ENCODE assay signal across 16 cellular contexts in genomic region chr3:72086051-72086711, GRCh38.
A peak's percentile ranks its signal among the peaks of the same experiment; 100 is the strongest.
DNase-seq lines count a peak whose midpoint lies in the region; ATAC-seq and TF ChIP-seq lines count a peak whose summit lies in the region.
"Had no signal": no experiment of that assay in that cellular context is flagged by ENCODE, and none has a peak within 500 bp of the region (broad histone marks: within the 10 kb centered on the region; RNA-seq: fewer than 3 reads in every experiment).

No MANE protein-coding gene starts in this region.

- DNase-seq in NOMO-1 treated with dmso at 0.1 percent for 144 hours (lab: John Stamatoyannopoulos, UW; ENCODE audit: unreplicated experiment) (peak; percentile 60), erythroblast (lab: John Stamatoyannopoulos, UW) (peak; percentile 89 to 92), omental fat pad (ENCODE audit: low spot score) (no peak), H9 (no peak), superior temporal gyrus (ENCODE audit: extremely low spot score) (no peak)
- DNase-seq in stimulated activated CD8-positive, alpha-beta memory T cell treated with anti-CD3 and anti-CD28 coated beads, Interleukin-4, amount 100 ng/mL, for 48 hours: no peak
- DNase-seq: activated CD4-positive, alpha-beta T cell treated with anti-CD3 and anti-CD28 coated beads, Interleukin-2, amount 50 U/mL, for 48 hours; activated gamma-delta T cell; central memory CD4-positive, alpha-beta T cell; NCI-H524; psoas muscle; stimulated activated CD4-positive, alpha-beta T cell treated with anti-CD3 and anti-CD28 coated beads, Interleukin-4, amount 100 ng/mL, for 4 hours had no signal

- no peak overlapping the region for H3K18ac ChIP-seq in H9 (ENCODE audit: insufficient read length, low read depth, low read length)

- H3K4me2 ChIP-seq in H9 (ENCODE audit: insufficient read depth, insufficient read length, low read length): no peak overlapping the region

- TF ChIP-seq CTCF in HEK293 (tag by site-specific recombination; IDR thresholded peaks at IDR 0.05) (no peak), omental fat pad (IDR thresholded peaks at IDR 0.05) (no peak), H9 (conservative IDR thresholded peaks at IDR 0.05) (no peak)

- H4K5ac ChIP-seq in H9 (ENCODE audit: insufficient read length, low read depth, low read length): no peak overlapping the region

- no peaks in the 10 kb centered on the region for H3K27me3 ChIP-seq in H9 (ENCODE audit: insufficient read depth, low read length)

- no peak overlapping the region for H2AFZ ChIP-seq in H9 (ENCODE audit: low read length)

- H3K23ac ChIP-seq in H9 (ENCODE audit: insufficient read length, low read depth, low read length): no peak overlapping the region

- H2BK120ac ChIP-seq in H9 (ENCODE audit: low read depth, low read length, poor library complexity, severe bottlenecking): no peak overlapping the region

- H4K91ac ChIP-seq in H9 (ENCODE audit: insufficient read length, low read depth, low read length): no peak overlapping the region

- CTCF ChIA-PET in HEK293 (lab: Yijun Ruan, JAX): interaction anchor here (0.7 kb wide), 1 partner anchor 717 kb away, joined by 3 read pairs; no protein-coding TSS in a partner anchor

- no peaks in the 10 kb centered on the region; the same call in 1 of the 2 replicates for H3K27me3 Mint-ChIP-seq in H9 (ENCODE audit: low read depth)

- H2BK20ac ChIP-seq in H9 (ENCODE audit: low read depth, low read length, poor library complexity, severe bottlenecking): no peak overlapping the region

- H3K36me3 ChIP-seq in HEK293 (ENCODE audit: control insufficient read depth in 2 of 2, insufficient read depth in 1 of 2, low read length in 2 of 2): no peaks in the 10 kb centered on the region

- H3K4me3 Mint-ChIP-seq in H9: no peak overlapping the region
- H3K4me3 Mint-ChIP-seq: stimulated activated naive CD8-positive, alpha-beta T cell treated with anti-CD3 and anti-CD28 coated beads, Interleukin-15, Interleukin-2, amounts not matched to agents 100 ng/mL and 50 ng/mL, for 24 hours had no signal

- peaks cover 3% of the 10 kb centered on the region; the same call in 1 of the 2 replicates for H3K4me1 ChIP-seq in HEK293 (ENCODE audit: control insufficient read depth, insufficient read depth, low read length)
- H3K4me1 ChIP-seq in H9 (ENCODE audit: insufficient read depth, low read length): peaks cover 5% of the 10 kb centered on the region; the same call in 1 of the 2 replicates
- H3K4me1 ChIP-seq: psoas muscle had no signal

- H4K8ac ChIP-seq in H9 (replicated peaks; ENCODE audit: insufficient read length, low read depth, low read length): no peak overlapping the region

- H2BK12ac ChIP-seq in H9 (ENCODE audit: insufficient read length, low read depth, low read length): no peak overlapping the region

- peak overlapping the region in 1 of 3 experiments; percentile 60; a peak in 2 of 7 replicates for H3K27ac Mint-ChIP-seq in H9
- H3K27ac Mint-ChIP-seq: stimulated activated naive CD8-positive, alpha-beta T cell treated with anti-CD3 and anti-CD28 coated beads, Interleukin-15, Interleukin-2, amounts not matched to agents 100 ng/mL and 50 ng/mL, for 24 hours had no signal

- H2AK5ac ChIP-seq in H9 (ENCODE audit: insufficient read length, low read length): no peak overlapping the region

- no peak overlapping the region for H3K14ac ChIP-seq in H9 (ENCODE audit: insufficient read depth, low read length)

- H3K36me3 Mint-ChIP-seq in H9 (ENCODE audit: insufficient read depth in 1 of 3, low read depth in 3 of 3): no peaks in the 10 kb centered on the region; a peak in 1 of 7 replicates

- no peak overlapping the region for H3K4me3 ChIP-seq in HEK293 (ENCODE audit: low read depth, low read length)
- H3K4me3 ChIP-seq: psoas muscle had no signal

- H3K79me2 ChIP-seq in H9 (ENCODE audit: insufficient read depth, low read length): no peaks in the 10 kb centered on the region

- no peaks in the 10 kb centered on the region for H3K23me2 ChIP-seq in H9 (ENCODE audit: insufficient read length, low read depth, low read length, poor library complexity, severe bottlenecking)

- no peaks in the 10 kb centered on the region for H3K9me3 ChIP-seq in HEK293 (ENCODE audit: control insufficient read depth, insufficient read depth, low read depth, low read length)
- H3K9me3 ChIP-seq in H9 (ENCODE audit: control insufficient read depth, low read depth, low read length): no peaks in the 10 kb centered on the region
- H3K9me3 ChIP-seq: psoas muscle had no signal

- H3K27ac ChIP-seq in HEK293 (ENCODE audit: extremely low read depth, low read depth, low read length) (no peak overlapping the region), H9 (ENCODE audit: insufficient read length, low read depth, low read length) (no peak overlapping the region)
- H3K27ac ChIP-seq: psoas muscle had no signal

- no peak overlapping the region for H2BK15ac ChIP-seq in H9 (ENCODE audit: low read depth, low read length)

- no peak overlapping the region for H3K4ac ChIP-seq in H9 (ENCODE audit: low read depth, low read length)

- H4K20me1 ChIP-seq in H9 (ENCODE audit: control insufficient read depth, insufficient read depth, insufficient read length): no peaks in the 10 kb centered on the region

- H3K9me3 Mint-ChIP-seq in H9: no peaks in the 10 kb centered on the region
- H3K9me3 Mint-ChIP-seq: stimulated activated naive CD8-positive, alpha-beta T cell treated with anti-CD3 and anti-CD28 coated beads, Interleukin-15, Interleukin-2, amounts not matched to agents 100 ng/mL and 50 ng/mL, for 24 hours had no signal

- no peaks in the 10 kb centered on the region for H3K79me1 ChIP-seq in H9 (ENCODE audit: insufficient read depth, low read depth, low read length, poor library complexity, severe bottlenecking)

- no peak for TF ChIP-seq POLR2A in erythroblast (IDR thresholded peaks at IDR 0.05; ENCODE audit: low read length)

- peak; percentile 80 for ATAC-seq in omental fat pad (ENCODE audit: low FRiP score)
- ATAC-seq: esophagus mucosa, SK-N-SH treated with all-trans-retinoic acid at 6 μM for 48 hours had no signal

- no peak overlapping the region for H3K56ac ChIP-seq in H9 (ENCODE audit: insufficient read length, low read depth, low read length)

- no CpG with 5 or more reads among the region's 5 CpGs for WGBS in H9 (ENCODE audit: extremely low coverage, insufficient read length, low lambda C conversion rate)

- peaks cover 22 to 24% of the 10 kb centered on the region in 2 experiments for H3K4me1 Mint-ChIP-seq in H9

- POLR2A ChIA-PET in HEK293 (lab: Yijun Ruan, JAX): no interaction called here

- H2BK5ac ChIP-seq in H9 (ENCODE audit: insufficient read length, low read length): no peak overlapping the region

- H3K9ac ChIP-seq in H9 (ENCODE audit: extremely low read depth, insufficient read length, low read length): no peak overlapping the region

- H3T11ph ChIP-seq in H9 (ENCODE audit: low read length): no peak overlapping the region

TF ChIP-seq in HEK293, 187 proteins besides CTCF, POLR2A, EP300 and RAD21:
- TF ChIP-seq ZNF830 (tag by site-specific recombination; IDR thresholded peaks at IDR 0.05; ENCODE audit: low read depth): no peak
- TF ChIP-seq EGR2 (tag by site-specific recombination; IDR thresholded peaks at IDR 0.05; ENCODE audit: low read depth): peak; percentile 62
- TF ChIP-seq ZNF654 (tag by site-specific recombination; IDR thresholded peaks at IDR 0.05; ENCODE audit: low read depth): no peak
- peak; percentile 16; the same call in 1 of the 2 replicates for TF ChIP-seq GLIS1 (tag by site-specific recombination; IDR thresholded peaks at IDR 0.05)
- no peak for TF ChIP-seq ZXDB (tag by site-specific recombination; IDR thresholded peaks at IDR 0.05)
- TF ChIP-seq ZFHX2 (tag by site-specific recombination; conservative IDR thresholded peaks at IDR 0.05): peak; percentile 84
TF ChIP-seq in HEK293: peak in this region for 3.

Comparison
In these comparisons a context has a peak if more than half of its experiments do, and no peak if none do; other contexts are left out.
1. DNase-seq: peak in NOMO-1 treated with dmso at 0.1 percent for 144 hours (single experiment) and erythroblast (2 of 2); none in omental fat pad (single experiment), stimulated activated CD8-positive, alpha-beta memory T cell treated with anti-CD3 and anti-CD28 coated beads, Interleukin-4, amount 100 ng/mL, for 48 hours (single experiment), H9 (single experiment) and superior temporal gyrus (single experiment).